ENCODE assay signal across 20 cellular contexts in genomic region chr2:150916997-150917396, GRCh38.
A peak's percentile ranks its signal among the peaks of the same experiment; 100 is the strongest.
DNase-seq lines count a peak whose midpoint lies in the region; ATAC-seq and TF ChIP-seq lines count a peak whose summit lies in the region.
"Had no signal": no experiment of that assay in that cellular context is flagged by ENCODE, and none has a peak within 500 bp of the region (broad histone marks: within the 10 kb centered on the region; RNA-seq: fewer than 3 reads in every experiment).

No MANE protein-coding gene starts in this region.

- H3K9me3 Mint-ChIP-seq in CD8-positive, alpha-beta memory T cell, result peaks cover 0 to 8% (median 0%) of the 10 kb centered on the region in 5 donors

- H3K27ac ChIP-seq in RWPE2 (ENCODE audit: poor library complexity, severe bottlenecking), result no peak overlapping the region
- H3K27ac ChIP-seq in CD8-positive, alpha-beta memory T cell (ENCODE audit: low read depth, low read length), result no peak overlapping the region
- H3K27ac ChIP-seq: right lobe of liver, thyroid gland, VCaP had no signal

- H3K4me1 Mint-ChIP-seq in CD8-positive, alpha-beta memory T cell, result no peaks in the 10 kb centered on the region

- H3K27ac Mint-ChIP-seq in CD8-positive, alpha-beta memory T cell, result no peak overlapping the region

- ATAC-seq in GM21786 (IDR thresholded peaks at IDR 0.05; ENCODE audit: unreplicated experiment) (peak; percentile 50), RWPE2 (ENCODE audit: low read depth) (peak; percentile 60; the same call in 1 of the 3 replicates)
- ATAC-seq: K562, right lobe of liver had no signal

- H3K4me3 ChIP-seq in RWPE2 (ENCODE audit: severe bottlenecking), result no peak overlapping the region
- H3K4me3 ChIP-seq in CD8-positive, alpha-beta memory T cell (ENCODE audit: low read length), result no peak overlapping the region
- H3K4me3 ChIP-seq: HAP-1, K562, right lobe of liver, thyroid gland had no signal

- H3K4me1 ChIP-seq in RWPE2 (ENCODE audit: insufficient read depth, poor library complexity, severe bottlenecking), result peaks cover 1% of the 10 kb centered on the region
- H3K4me1 ChIP-seq in CD8-positive, alpha-beta memory T cell (ENCODE audit: insufficient read depth, low read length), result no peaks in the 10 kb centered on the region
- H3K4me1 ChIP-seq: HAP-1, right lobe of liver had no signal

- CTCF ChIA-PET in CD8-positive, alpha-beta memory T cell (lab: Charles Lee), result no interaction called here

- POLR2A ChIA-PET in CD8-positive, alpha-beta memory T cell (lab: Charles Lee), result no interaction called here

- H3K27me3 ChIP-seq in RWPE2 (ENCODE audit: insufficient read depth, poor library complexity, severe bottlenecking), result no peaks in the 10 kb centered on the region
- H3K27me3 ChIP-seq in CD8-positive, alpha-beta memory T cell (ENCODE audit: insufficient read depth, low read length, poor library complexity, severe bottlenecking), result no peaks in the 10 kb centered on the region
- H3K27me3 ChIP-seq: right lobe of liver, thyroid gland had no signal

- no peak for TF ChIP-seq CTCF in RWPE2 (IDR thresholded peaks at IDR 0.05; ENCODE audit: poor library complexity, severe bottlenecking)

- H3K27me3 Mint-ChIP-seq in CD8-positive, alpha-beta memory T cell, result no peaks in the 10 kb centered on the region

- DNase-seq in EH (ENCODE audit: low read depth) (peak; percentile 48), RWPE2 (ENCODE audit: low spot score) (no peak), iris pigment epithelial cell (ENCODE audit: low read depth) (peak; percentile 46), NCI-H2196 treated with DMSO at 0.1 percent for 48 hours (lab: John Stamatoyannopoulos, UW; ENCODE audit: unreplicated experiment) (no peak), activated T-cell treated with anti-CD3 and anti-CD28 coated beads for 4 hours (no peak)
- DNase-seq in CD8-positive, alpha-beta memory T cell, result no peak
- no peak for DNase-seq in activated CD4-positive, alpha-beta T cell treated with anti-CD3 and anti-CD28 coated beads for 1 hour
- DNase-seq: activated naive CD4-positive, alpha-beta T cell; cerebellar nuclear complex; NCI-H1092 treated with DMSO at 0.1 percent for 48 hours; NCI-H2107; NCI-H526 treated with DMSO at 0.1 percent for 48 hours; right lobe of liver; SHP77 treated with DMSO at 0.1 percent for 48 hours; stimulated activated naive CD4-positive, alpha-beta T cell; thyroid gland had no signal

- no peaks in the 10 kb centered on the region for H3K36me3 ChIP-seq in RWPE2 (ENCODE audit: low read depth)
- H3K36me3 ChIP-seq in CD8-positive, alpha-beta memory T cell (ENCODE audit: insufficient read depth, low read length), result no peaks in the 10 kb centered on the region
- H3K36me3 ChIP-seq: HAP-1, right lobe of liver, thyroid gland had no signal

- H3K36me3 Mint-ChIP-seq in CD8-positive, alpha-beta memory T cell, result no peaks in the 10 kb centered on the region

- no peak overlapping the region for H3K4me3 Mint-ChIP-seq in CD8-positive, alpha-beta memory T cell

- no peaks in the 10 kb centered on the region for H3K9me3 ChIP-seq in RWPE2 (ENCODE audit: severe bottlenecking)
- no peaks in the 10 kb centered on the region for H3K9me3 ChIP-seq in CD8-positive, alpha-beta memory T cell (ENCODE audit: low read length)
- H3K9me3 ChIP-seq: HAP-1, right lobe of liver, thyroid gland had no signal

Comparison
In these comparisons a context has a peak if more than half of its experiments do, and no peak if none do; other contexts are left out.
1. DNase-seq: peak in EH (single experiment) and iris pigment epithelial cell (single experiment); none in RWPE2 (single experiment), CD8-positive, alpha-beta memory T cell (0 of 5), NCI-H2196 treated with DMSO at 0.1 percent for 48 hours (single experiment), activated CD4-positive, alpha-beta T cell treated with anti-CD3 and anti-CD28 coated beads for 1 hour (single experiment) and activated T-cell treated with anti-CD3 and anti-CD28 coated beads for 4 hours (single experiment).